Comparison of ENCODE assay signal across 8 cellular contexts in genomic region chr16:31869511-31870201, GRCh38. TPM values are rescaled to one million over a fixed set of nuclear protein-coding genes. Genes with fewer than 3 reads are reported as not detected.
DNase-seq lines count a peak whose midpoint lies in the region; ATAC-seq and TF ChIP-seq lines count a peak whose summit lies in the region.

No MANE protein-coding gene starts in this region.

- peaks cover 48% of the 10 kb centered on the region for H3K4me1 Mint-ChIP-seq in stimulated activated effector memory CD8-positive, alpha-beta T cell treated with anti-CD3 and anti-CD28 coated beads, Interleukin-12 subunit alpha, Interleukin-12 subunit beta, amount 100 ng/mL, for 72 hours

- no peak overlapping the region for H3K4me3 ChIP-seq in astrocyte of the spinal cord (ENCODE audit: low read depth, low read length)

- peaks cover 24% of the 10 kb centered on the region for H3K36me3 Mint-ChIP-seq in stimulated activated effector memory CD8-positive, alpha-beta T cell treated with anti-CD3 and anti-CD28 coated beads, Interleukin-12 subunit alpha, Interleukin-12 subunit beta, amount 100 ng/mL, for 72 hours

- DNase-seq in HS-5 (ENCODE audit: low read depth) = peak; percentile 92
- peak; percentile 48 to 95 (median 75) for DNase-seq in T-helper 1 cell
- peak; percentile 79 for DNase-seq in astrocyte of the spinal cord (ENCODE audit: low read depth, low spot score)
- no peak for DNase-seq in left lobe of liver (ENCODE audit: low spot score)
- DNase-seq in stimulated activated effector memory CD8-positive, alpha-beta T cell treated with anti-CD3 and anti-CD28 coated beads, Interleukin-12 subunit alpha, Interleukin-12 subunit beta, amount 100 ng/mL, for 72 hours (ENCODE audit: low spot score in 2 of 2) = peak; percentile 34 to 76
- DNase-seq in NCI-H1694 (lab: John Stamatoyannopoulos, UW) = no peak
- DNase-seq in islet precursor cell = no peak

- no peak for TF ChIP-seq CTCF in astrocyte of the spinal cord (IDR thresholded peaks at IDR 0.05; ENCODE audit: low read depth, low read length)

- ATAC-seq in GM18858 (IDR thresholded peaks at IDR 0.05; ENCODE audit: unreplicated experiment) (peak; percentile 34), left lobe of liver (peak; percentile 21)
- peak; percentile 83 for ATAC-seq in stimulated activated effector memory CD8-positive, alpha-beta T cell treated with anti-CD3 and anti-CD28 coated beads, Interleukin-12 subunit alpha, Interleukin-12 subunit beta, amount 100 ng/mL, for 72 hours

- no peaks in the 10 kb centered on the region for H3K9me3 Mint-ChIP-seq in stimulated activated effector memory CD8-positive, alpha-beta T cell treated with anti-CD3 and anti-CD28 coated beads, Interleukin-12 subunit alpha, Interleukin-12 subunit beta, amount 100 ng/mL, for 72 hours

- in situ Hi-C loops in astrocyte of the spinal cord (cut with HindIII; ENCODE audit: low sequenced_read_pairs) = no loop called here

- H3K4me3 Mint-ChIP-seq in stimulated activated effector memory CD8-positive, alpha-beta T cell treated with anti-CD3 and anti-CD28 coated beads, Interleukin-12 subunit alpha, Interleukin-12 subunit beta, amount 100 ng/mL, for 72 hours = peak overlapping the region; percentile 52

- H3K27ac Mint-ChIP-seq in stimulated activated effector memory CD8-positive, alpha-beta T cell treated with anti-CD3 and anti-CD28 coated beads, Interleukin-12 subunit alpha, Interleukin-12 subunit beta, amount 100 ng/mL, for 72 hours = peak overlapping the region; percentile 82

RNA-seq across cellular contexts. Expression of gene ZNF267, which starts 4.0 kb away (rescaled TPM):
- total RNA-seq in left lobe of liver = 3.1 TPM

Comparison
In these comparisons a context has a peak if more than half of its experiments do, and no peak if none do; other contexts are left out.
1. ATAC-seq: peak in every context shown above with its lines; median percentile 83 in stimulated activated effector memory CD8-positive, alpha-beta T cell treated with anti-CD3 and anti-CD28 coated beads, Interleukin-12 subunit alpha, Interleukin-12 subunit beta, amount 100 ng/mL, for 72 hours; 34 in GM18858; 21 in left lobe of liver.
2. DNase-seq: peak in HS-5 (single experiment), T-helper 1 cell (5 of 5), astrocyte of the spinal cord (single experiment) and stimulated activated effector memory CD8-positive, alpha-beta T cell treated with anti-CD3 and anti-CD28 coated beads, Interleukin-12 subunit alpha, Interleukin-12 subunit beta, amount 100 ng/mL, for 72 hours (2 of 2); none in left lobe of liver (single experiment), NCI-H1694 (single experiment) and islet precursor cell (single experiment).